In the genomic region with DNA sequence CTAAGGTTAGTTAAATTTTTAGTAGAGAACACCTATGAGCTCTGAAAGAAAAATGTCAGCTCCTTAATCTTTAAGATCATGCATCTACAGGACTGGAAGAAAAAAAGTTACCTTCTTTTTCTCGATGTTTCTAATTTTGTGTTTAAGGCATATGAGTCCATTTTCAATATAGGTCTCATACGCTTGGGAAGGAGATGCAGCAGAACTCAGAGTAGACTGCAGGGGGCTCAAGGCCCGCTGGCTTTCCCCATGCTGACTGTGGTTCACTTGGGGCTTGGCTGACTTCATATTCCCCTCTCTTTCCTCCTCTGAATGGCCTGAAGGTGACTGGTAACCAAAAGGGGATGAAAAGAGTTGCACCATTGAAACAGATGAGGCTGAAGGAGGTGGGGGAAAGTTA, we compare ENCODE assay signal across 8 cellular contexts. TPM values are rescaled to one million over a fixed set of nuclear protein-coding genes. Genes with fewer than 3 reads are reported as not detected.
DNase-seq lines count a peak whose midpoint lies in the region; ATAC-seq and TF ChIP-seq lines count a peak whose summit lies in the region.

No MANE protein-coding gene starts in this region.

- H3K36me3 ChIP-seq in IMR-90 (ENCODE audit: control insufficient read depth, insufficient read depth, low read length): no peaks in the 10 kb centered on the region; the same call in 1 of the 2 replicates

- H3K56ac ChIP-seq in IMR-90 (ENCODE audit: extremely low read depth, insufficient read depth, low read length): no peak overlapping the region

- no peak overlapping the region for H2BK5ac ChIP-seq in IMR-90 (ENCODE audit: low read depth, low read length, poor library complexity, severe bottlenecking)

- peak overlapping the region; percentile 15 for H2AFZ ChIP-seq in IMR-90 (replicated peaks; ENCODE audit: low read length, poor library complexity)

- 0 out of 2 replicates have a peak overlapping the region, but pooled peaks have one; percentile 4 for H2BK20ac ChIP-seq in IMR-90 (ENCODE audit: low read depth, low read length)

- H3K4me1 ChIP-seq in IMR-90 (ENCODE audit: control insufficient read depth, insufficient read depth, low read length): peaks cover 10% of the 10 kb centered on the region

- no peaks in the 10 kb centered on the region for H3K9me3 Mint-ChIP-seq in activated CD4-positive, alpha-beta memory T cell treated with anti-CD3 and anti-CD28 coated beads for 36 hours

- POLR2A ChIA-PET in IMR-90 (lab: Charles Lee; ENCODE audit: unreplicated experiment): interaction anchor here (0.8 kb wide), 2 partner anchors 10 to 43 kb away, joined by 3 to 4 read pairs; no protein-coding TSS in a partner anchor
- POLR2A ChIA-PET in activated CD4-positive, alpha-beta memory T cell treated with anti-CD3 and anti-CD28 coated beads for 36 hours (lab: Charles Lee): interaction anchor here (1.0 to 1.4 kb wide), 2 partner anchors 57 to 67 kb away, joined by 4 to 6 read pairs; partner anchors contain the start of gene IPO8

- peak overlapping the region; percentile 57; the same call in 1 of the 2 replicates for H3K4ac ChIP-seq in IMR-90 (ENCODE audit: low read depth, low read length)

- H3K9me3 ChIP-seq in IMR-90 (ENCODE audit: control insufficient read depth, insufficient read depth, low read length): no peaks in the 10 kb centered on the region

- H3K9me1 ChIP-seq in IMR-90 (ENCODE audit: insufficient read depth, low read length): peaks cover 4% of the 10 kb centered on the region

- peak overlapping the region; percentile 77 for H3K14ac ChIP-seq in IMR-90 (replicated peaks; ENCODE audit: low read depth, low read length)

- H4K8ac ChIP-seq in IMR-90 (ENCODE audit: low read depth in 2 of 2, low read length in 2 of 2): 0 out of 4 replicates have a peak overlapping the region, but pooled peaks of 1 of the 2 experiments have one; percentile 71

- no peak overlapping the region for H2BK15ac ChIP-seq in IMR-90 (ENCODE audit: low read depth, low read length)

- no peaks in the 10 kb centered on the region for H3K27me3 Mint-ChIP-seq in activated CD4-positive, alpha-beta memory T cell treated with anti-CD3 and anti-CD28 coated beads for 36 hours

- intact Hi-C loops in IMR-90 (cut with micrococcal nuclease): no loop called here
- intact Hi-C loops in activated CD4-positive, alpha-beta memory T cell treated with anti-CD3 and anti-CD28 coated beads for 36 hours (cut with micrococcal nuclease): no loop called here

- H3K27ac ChIP-seq in IMR-90 (ENCODE audit: insufficient read depth, low read length): no peak overlapping the region

- TF ChIP-seq RAD21 in IMR-90 (IDR thresholded peaks at IDR 0.05; ENCODE audit: low read length): peak; percentile 42; the same call in 1 of the 2 replicates

- no CpG with 5 or more reads among the region's 3 CpGs for WGBS in IMR-90 (ENCODE audit: extremely low coverage in 2 of 2, insufficient read length in 1 of 2), 2 experiments

- H3K79me1 ChIP-seq in IMR-90 (ENCODE audit: low read depth in 1 of 2, low read length in 2 of 2): peaks cover 29 to 53% of the 10 kb centered on the region in 2 experiments

- no peaks in the 10 kb centered on the region for H4K20me1 ChIP-seq in IMR-90 (ENCODE audit: insufficient read depth, low read length)

- ATAC-seq in IMR-90 (ENCODE audit: low read depth) (no peak), GM19452 (IDR thresholded peaks at IDR 0.05; ENCODE audit: unreplicated experiment) (no peak)

- DNase-seq in NCI-H2227 (lab: John Stamatoyannopoulos, UW; ENCODE audit: unreplicated experiment) (peak; percentile 31), NCI-H2227 treated with DMSO at 0.1 percent for 48 hours (lab: John Stamatoyannopoulos, UW) (no peak), IMR-90 (peak; percentile 39), NCI-H128 (lab: John Stamatoyannopoulos, UW; ENCODE audit: unreplicated experiment) (no peak), amniotic stem cell (lab: John Stamatoyannopoulos, UW) (no peak)
- peak; percentile 36 for DNase-seq in activated CD4-positive, alpha-beta memory T cell treated with anti-CD3 and anti-CD28 coated beads for 36 hours

- H3K18ac ChIP-seq in IMR-90 (ENCODE audit: low read depth, low read length): no peak overlapping the region

- H3K4me2 ChIP-seq in IMR-90 (ENCODE audit: low read depth, low read length): peak overlapping the region; percentile 99

- dilution Hi-C loops in IMR-90 (cut with HindIII; ENCODE audit: low sequenced_read_pairs, unreplicated experiment): no loop called here

- CTCF ChIA-PET in IMR-90 (lab: Yijun Ruan, JAX): interaction anchor here (1.3 to 1.8 kb wide), 2 partner anchors 8 to 43 kb away, joined by 3 to 6 read pairs; no protein-coding TSS in a partner anchor
- CTCF ChIA-PET in activated CD4-positive, alpha-beta memory T cell treated with anti-CD3 and anti-CD28 coated beads for 36 hours (lab: Charles Lee): interaction anchor here (0.8 to 1.9 kb wide), 6 partner anchors 8 to 94 kb away, joined by 4 to 13 read pairs (median 6); partner anchors contain the start of gene IPO8

- TF ChIP-seq POLR2A in IMR-90 (IDR thresholded peaks at IDR 0.05; ENCODE audit: low read depth, low read length): no peak

- H3K4me3 ChIP-seq in IMR-90 (ENCODE audit: insufficient read depth, low read depth, low read length) (peak overlapping the region; percentile 86), iPS-11a (ENCODE audit: low read depth, low read length) (peak overlapping the region; percentile 82)

- in situ Hi-C loops in IMR-90 (cut with MboI; ENCODE audit: low sequenced_read_pairs): no loop called here

- peak overlapping the region; percentile 82; the same call in 1 of the 2 replicates for H3K23ac ChIP-seq in IMR-90 (ENCODE audit: low read depth, low read length)

- H2AK5ac ChIP-seq in IMR-90 (ENCODE audit: low read depth, low read length): no peak overlapping the region

- no peak overlapping the region for H4K91ac ChIP-seq in IMR-90 (ENCODE audit: insufficient read depth, low read depth, low read length)

- no TSS peak for BruUV-seq in IMR-90 (replicated peaks; lab: Mats Ljungman, UMichigan)

- H3K27me3 ChIP-seq in IMR-90 (ENCODE audit: control insufficient read depth, insufficient read depth, low read length): no peaks in the 10 kb centered on the region

- H3K27ac Mint-ChIP-seq in activated CD4-positive, alpha-beta memory T cell treated with anti-CD3 and anti-CD28 coated beads for 36 hours: no peak overlapping the region

- peak overlapping the region; percentile 95 for H3K4me3 Mint-ChIP-seq in activated CD4-positive, alpha-beta memory T cell treated with anti-CD3 and anti-CD28 coated beads for 36 hours

- peak overlapping the region; percentile 38 for H2AK9ac ChIP-seq in IMR-90 (replicated peaks; ENCODE audit: low read depth, low read length, poor library complexity)

- H3K9ac ChIP-seq in IMR-90 (ENCODE audit: low read depth, low read length): peak overlapping the region; percentile 83; the same call in 1 of the 2 replicates

- no peak overlapping the region for H4K5ac ChIP-seq in IMR-90 (ENCODE audit: low read depth, low read length)

- peaks cover 44% of the 10 kb centered on the region for H3K4me1 Mint-ChIP-seq in activated CD4-positive, alpha-beta memory T cell treated with anti-CD3 and anti-CD28 coated beads for 36 hours (ENCODE audit: low read depth)

- H3K36me3 Mint-ChIP-seq in activated CD4-positive, alpha-beta memory T cell treated with anti-CD3 and anti-CD28 coated beads for 36 hours: peaks cover 3% of the 10 kb centered on the region

- TF ChIP-seq CTCF in IMR-90 (conservative IDR thresholded peaks at IDR 0.05; ENCODE audit: low read depth, low read length): peak; percentile 40

- H2BK120ac ChIP-seq in IMR-90 (ENCODE audit: low read depth, low read length): no peak overlapping the region

TF ChIP-seq in IMR-90, 13 proteins besides CTCF, POLR2A, EP300 and RAD21:
- TF ChIP-seq RFX5 (IDR thresholded peaks at IDR 0.05; ENCODE audit: low read depth, low read length) (no peak), NFE2L2 (IDR thresholded peaks at IDR 0.05; ENCODE audit: low read depth, low read length) (no peak), SMC3 (IDR thresholded peaks at IDR 0.05; ENCODE audit: low read depth, low read length) (peak; percentile 38), ELK1 (IDR thresholded peaks at IDR 0.05; ENCODE audit: borderline replicate concordance, low read depth, low read length) (no peak), MXI1 (IDR thresholded peaks at IDR 0.05; ENCODE audit: borderline replicate concordance, low read depth, low read length) (no peak)

RNA-seq across cellular contexts. Expression of gene CAPRIN2, which starts 1.5 kb away (rescaled TPM):
- total RNA-seq in IMR-90 (2012; rRNA removed): 23.1 and 23.8 TPM in 2 replicates
- 15.3 and 18.9 TPM in 2 replicates for polyA plus RNA-seq in IMR-90 (2012; rRNA removed)
- 1.9 and 2.2 TPM in 2 replicates for polyA plus RNA-seq in IMR-90 (2012; cell fraction: cytosol; rRNA removed)
- polyA plus RNA-seq in IMR-90 (2012; cell fraction: nucleus; rRNA removed; ENCODE audit: low replicate concordance): 14.5 and 102 TPM in 2 replicates
- 10 to 100 TPM in 1 of 2 experiments, 1 to 10 TPM in 1; 10.0 to 11.5 TPM for total RNA-seq in activated CD4-positive, alpha-beta memory T cell treated with anti-CD3 and anti-CD28 coated beads for 36 hours

RNA-seq across cellular contexts. Expression of gene IPO8, which starts 57.6 kb away (rescaled TPM):
- total RNA-seq in IMR-90 (2012; rRNA removed): 31.5 and 31.9 TPM in 2 replicates
- 7.1 and 11.1 TPM in 2 replicates for polyA plus RNA-seq in IMR-90 (2012; rRNA removed)
- 1.6 and 2.2 TPM in 2 replicates for polyA plus RNA-seq in IMR-90 (2012; cell fraction: cytosol; rRNA removed)
- 2.3 and 9.6 TPM in 2 replicates for polyA plus RNA-seq in IMR-90 (2012; cell fraction: nucleus; rRNA removed; ENCODE audit: low replicate concordance)
- total RNA-seq in activated CD4-positive, alpha-beta memory T cell treated with anti-CD3 and anti-CD28 coated beads for 36 hours: 10 to 100 TPM; 39.2 to 41.3 TPM

Comparison
In these comparisons a context has a peak if more than half of its experiments do, and no peak if none do; other contexts are left out.
1. DNase-seq: peak in NCI-H2227 (single experiment), IMR-90 (single experiment) and activated CD4-positive, alpha-beta memory T cell treated with anti-CD3 and anti-CD28 coated beads for 36 hours (single experiment); none in NCI-H2227 treated with DMSO at 0.1 percent for 48 hours (single experiment), NCI-H128 (single experiment) and amniotic stem cell (single experiment).